1 cellular context compared by ENCODE assay signal in the genomic region with DNA sequence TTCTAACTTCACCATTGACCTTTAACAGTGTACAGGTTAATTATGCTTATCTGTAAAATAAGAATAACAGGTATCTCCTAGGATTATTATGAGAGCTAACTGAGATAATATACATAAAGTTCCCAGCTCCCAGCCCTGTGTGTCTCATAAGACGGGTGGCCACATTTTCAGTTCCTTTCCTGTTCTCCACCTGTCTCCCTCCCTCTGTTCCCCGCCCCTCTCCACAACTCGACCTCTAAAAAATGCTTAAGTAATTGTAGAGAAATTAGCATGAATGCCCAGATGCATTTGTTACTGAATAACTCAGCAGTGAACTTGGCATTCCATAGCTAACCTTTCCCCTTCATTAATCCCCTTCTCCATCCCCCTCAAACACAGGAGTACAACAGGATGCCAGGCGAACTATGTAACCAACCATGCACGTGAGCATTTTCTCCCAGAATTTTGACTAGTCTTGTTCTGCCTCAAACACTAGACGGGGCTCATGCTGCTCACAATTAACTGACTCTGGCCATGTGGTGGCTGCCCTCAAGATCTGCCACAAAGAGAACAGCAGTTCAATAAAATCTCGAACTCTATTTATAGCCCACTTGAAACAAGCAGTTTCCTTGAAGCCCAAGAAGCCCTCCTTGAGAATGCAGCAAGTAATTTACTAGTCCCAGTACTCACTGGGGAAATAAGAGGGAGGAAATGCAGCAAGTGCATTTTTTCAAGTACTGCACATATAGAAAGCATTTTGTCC.
TF ChIP-seq lines count a peak whose summit lies in the region.

No MANE protein-coding gene starts in this region.

TF ChIP-seq in A549, 52 proteins besides CTCF, POLR2A, EP300 and RAD21 (continued from another document):
- TF ChIP-seq, protein P1, sequence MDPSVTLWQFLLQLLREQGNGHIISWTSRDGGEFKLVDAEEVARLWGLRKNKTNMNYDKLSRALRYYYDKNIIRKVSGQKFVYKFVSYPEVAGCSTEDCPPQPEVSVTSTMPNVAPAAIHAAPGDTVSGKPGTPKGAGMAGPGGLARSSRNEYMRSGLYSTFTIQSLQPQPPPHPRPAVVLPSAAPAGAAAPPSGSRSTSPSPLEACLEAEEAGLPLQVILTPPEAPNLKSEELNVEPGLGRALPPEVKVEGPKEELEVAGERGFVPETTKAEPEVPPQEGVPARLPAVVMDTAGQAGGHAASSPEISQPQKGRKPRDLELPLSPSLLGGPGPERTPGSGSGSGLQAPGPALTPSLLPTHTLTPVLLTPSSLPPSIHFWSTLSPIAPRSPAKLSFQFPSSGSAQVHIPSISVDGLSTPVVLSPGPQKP (IDR thresholded peaks at IDR 0.05; ENCODE audit: low read depth, low read length), result no peak
- no peak for TF ChIP-seq FOSB (CRISPR knock-in tag; IDR thresholded peaks at IDR 0.05)
- TF ChIP-seq HOXB13 (CRISPR knock-in tag; IDR thresholded peaks at IDR 0.05; ENCODE audit: low read depth), result no peak
- no peak for TF ChIP-seq POLR2AphosphoS2 (conservative IDR thresholded peaks at IDR 0.05; ENCODE audit: low read length)
- TF ChIP-seq, protein P2, sequence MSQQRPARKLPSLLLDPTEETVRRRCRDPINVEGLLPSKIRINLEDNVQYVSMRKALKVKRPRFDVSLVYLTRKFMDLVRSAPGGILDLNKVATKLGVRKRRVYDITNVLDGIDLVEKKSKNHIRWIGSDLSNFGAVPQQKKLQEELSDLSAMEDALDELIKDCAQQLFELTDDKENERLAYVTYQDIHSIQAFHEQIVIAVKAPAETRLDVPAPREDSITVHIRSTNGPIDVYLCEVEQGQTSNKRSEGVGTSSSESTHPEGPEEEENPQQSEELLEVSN (IDR thresholded peaks at IDR 0.05; ENCODE audit: borderline replicate concordance, low read depth), result 0 out of 2 replicates have a peak, but pooled peaks have one; percentile 35
